ENCODE assay signal across 8 cellular contexts in the genomic region with DNA sequence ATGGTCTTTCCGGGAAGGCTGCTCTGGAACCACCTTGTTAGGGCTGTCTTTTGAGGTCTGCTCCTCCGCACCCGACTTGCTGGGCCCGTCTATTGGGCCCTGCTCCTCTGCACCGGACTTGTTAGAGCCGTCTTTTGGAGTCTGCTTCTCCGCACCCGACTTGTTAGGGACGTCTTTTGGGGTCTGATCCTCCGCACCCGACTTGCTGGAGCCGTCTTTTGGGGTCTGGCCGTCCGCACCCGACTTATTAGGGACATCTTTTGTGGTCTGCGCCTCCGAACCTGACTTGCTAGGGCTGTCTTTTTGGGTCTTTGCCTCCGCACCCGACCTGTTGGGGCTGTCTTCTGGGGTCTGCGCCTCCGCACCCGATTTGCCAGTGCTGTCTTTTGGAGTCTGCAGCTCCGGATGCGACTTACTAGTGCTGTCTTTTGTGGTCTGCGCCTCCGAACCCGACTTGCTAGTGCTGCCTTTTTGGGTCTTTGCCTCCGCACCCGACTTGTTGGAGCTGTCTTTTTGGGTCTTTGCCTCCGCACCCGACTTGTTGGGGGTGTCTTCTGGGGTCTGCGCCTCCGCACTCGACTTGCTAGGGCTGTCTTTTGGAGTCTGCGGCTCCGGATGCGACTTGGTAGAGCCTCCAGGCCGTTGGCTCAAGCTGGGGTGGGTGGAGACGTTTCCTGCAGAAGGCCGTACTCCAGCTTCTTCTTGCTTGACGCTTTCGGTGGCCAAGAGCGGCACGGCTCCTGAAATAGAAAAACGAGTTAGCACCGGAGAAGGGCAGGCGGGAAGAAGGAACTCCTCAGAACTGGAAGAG.
DNase-seq lines count a peak whose midpoint lies in the region; ATAC-seq and TF ChIP-seq lines count a peak whose summit lies in the region.

No MANE protein-coding gene starts in this region.

- no peaks in the 10 kb centered on the region for H3K9me3 ChIP-seq in OCI-LY1 (ENCODE audit: low read length)

- peaks cover 28% of the 10 kb centered on the region for H3K79me2 ChIP-seq in OCI-LY1 (ENCODE audit: insufficient read depth, low read length)

- H2AFZ ChIP-seq in OCI-LY1 (ENCODE audit: low read length), result no peak overlapping the region

- peak overlapping the region; percentile 75 for H3K4me3 ChIP-seq in OCI-LY1 (ENCODE audit: low read depth, low read length, poor library complexity, severe bottlenecking)

- peak overlapping the region; percentile 98 for H3K9ac ChIP-seq in OCI-LY1 (ENCODE audit: low read length)

- ATAC-seq in HG02623 (IDR thresholded peaks at IDR 0.05; ENCODE audit: unreplicated experiment) (peak; percentile 25), HG03442 (IDR thresholded peaks at IDR 0.05; ENCODE audit: unreplicated experiment) (no peak), HG03469 (IDR thresholded peaks at IDR 0.05; ENCODE audit: unreplicated experiment) (no peak)

- H3K27ac ChIP-seq in OCI-LY1 (ENCODE audit: low read depth, low read length, poor library complexity, severe bottlenecking), result peak overlapping the region; percentile 68

- intact Hi-C loops in posterior cingulate gyrus (cut with DNase I), result no loop called here

- TF ChIP-seq CTCF in GM10266 (IDR thresholded peaks at IDR 0.05; ENCODE audit: control insufficient read depth, insufficient read depth, low read depth, missing control alignments) (no peak), OCI-LY1 (IDR thresholded peaks at IDR 0.05; ENCODE audit: low read length) (no peak)

- peak overlapping the region; percentile 97 for H3K4me2 ChIP-seq in OCI-LY1 (ENCODE audit: low read length)

- H4K20me1 ChIP-seq in OCI-LY1 (ENCODE audit: insufficient read depth, low read length), result no peaks in the 10 kb centered on the region

- H3F3A ChIP-seq in OCI-LY1 (ENCODE audit: insufficient read depth, low read length), result no peaks in the 10 kb centered on the region

- H3K4me1 ChIP-seq in OCI-LY1 (ENCODE audit: insufficient read depth, low read length, severe bottlenecking), result peaks cover 27% of the 10 kb centered on the region

- peaks cover 49% of the 10 kb centered on the region for H3K36me3 ChIP-seq in OCI-LY1 (ENCODE audit: insufficient read depth, low read length)

- H3K27me3 ChIP-seq in OCI-LY1 (ENCODE audit: insufficient read depth, low read length), result no peaks in the 10 kb centered on the region

- DNase-seq in GM10266 (ENCODE audit: extremely low spot score) (peak; percentile 53), germinal center (ENCODE audit: low spot score) (peak; percentile 60), posterior cingulate gyrus (peak in 6 of 10 donors; percentile 26 to 89 (median 37))
- peak; percentile 22 for DNase-seq in activated T-helper 9 cell treated with anti-CD3 and anti-CD28 coated beads, Interleukin-2, amount 50 U/mL, for 16 hours (ENCODE audit: low read depth)

- H3K9me2 ChIP-seq in OCI-LY1 (ENCODE audit: low read depth, low read length), result no peaks in the 10 kb centered on the region
